ENCODE assay signal across 1 cellular context in genomic region chr1:230067441-230067870, GRCh38.
TF ChIP-seq lines count a peak whose summit lies in the region.

No MANE protein-coding gene starts in this region.

TF ChIP-seq in K562, 482 proteins besides CTCF, POLR2A, EP300 and RAD21 (continued from another document):
- TF ChIP-seq ZNF592 (IDR thresholded peaks at IDR 0.05) (no peak), BMI1 (IDR thresholded peaks at IDR 0.05; ENCODE audit: low read length) (no peak), ZNF224 (CRISPR knock-in tag; IDR thresholded peaks at IDR 0.05) (no peak), ETV6 (IDR thresholded peaks at IDR 0.05; ENCODE audit: borderline replicate concordance in 1 of 2, low read depth in 2 of 2, low read length in 1 of 2) (no peak), ETV6 (CRISPR knock-in tag; IDR thresholded peaks at IDR 0.05; ENCODE audit: borderline replicate concordance) (0 out of 2 replicates have a peak, but pooled peaks have one; percentile 48), BACH1 (tag; IDR thresholded peaks at IDR 0.05) (no peak), SMARCC2 (IDR thresholded peaks at IDR 0.05; ENCODE audit: low read depth) (no peak), HDAC6 (IDR thresholded peaks at IDR 0.05; ENCODE audit: low read depth, low read length) (no peak), GABPA (tag; conservative IDR thresholded peaks at IDR 0.05; ENCODE audit: low read depth) (no peak), PREB (CRISPR knock-in tag; IDR thresholded peaks at IDR 0.05) (no peak), MTA1 (IDR thresholded peaks at IDR 0.05; ENCODE audit: borderline replicate concordance) (no peak), RCOR1 (IDR thresholded peaks at IDR 0.05; ENCODE audit: borderline replicate concordance in 1 of 2, low read depth in 2 of 2, low read length in 2 of 2) (no peak), SAFB (IDR thresholded peaks at IDR 0.05; ENCODE audit: borderline replicate concordance, low read depth, low read length) (no peak), CREBBP (IDR thresholded peaks at IDR 0.05; ENCODE audit: low read depth, low read length) (no peak), SMAD4 (CRISPR knock-in tag; conservative IDR thresholded peaks at IDR 0.05) (no peak), ETV5 (CRISPR knock-in tag; IDR thresholded peaks at IDR 0.05; ENCODE audit: low read depth) (no peak), ZNF274 (IDR thresholded peaks at IDR 0.05; ENCODE audit: borderline replicate concordance, low read depth, low read length) (no peak), GABPB1 (CRISPR knock-in tag; IDR thresholded peaks at IDR 0.05) (no peak)
- TF ChIP-seq, protein P1, sequence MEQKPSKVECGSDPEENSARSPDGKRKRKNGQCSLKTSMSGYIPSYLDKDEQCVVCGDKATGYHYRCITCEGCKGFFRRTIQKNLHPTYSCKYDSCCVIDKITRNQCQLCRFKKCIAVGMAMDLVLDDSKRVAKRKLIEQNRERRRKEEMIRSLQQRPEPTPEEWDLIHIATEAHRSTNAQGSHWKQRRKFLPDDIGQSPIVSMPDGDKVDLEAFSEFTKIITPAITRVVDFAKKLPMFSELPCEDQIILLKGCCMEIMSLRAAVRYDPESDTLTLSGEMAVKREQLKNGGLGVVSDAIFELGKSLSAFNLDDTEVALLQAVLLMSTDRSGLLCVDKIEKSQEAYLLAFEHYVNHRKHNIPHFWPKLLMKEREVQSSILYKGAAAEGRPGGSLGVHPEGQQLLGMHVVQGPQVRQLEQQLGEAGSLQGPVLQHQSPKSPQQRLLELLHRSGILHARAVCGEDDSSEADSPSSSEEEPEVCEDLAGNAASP (IDR thresholded peaks at IDR 0.05): no peak
